ENCODE assay signal across 1 cellular context in genomic region chr6:155627722-155628212, GRCh38.
A peak's percentile ranks its signal among the peaks of the same experiment; 100 is the strongest.
TF ChIP-seq lines count a peak whose summit lies in the region.

No MANE protein-coding gene starts in this region.

TF ChIP-seq in HepG2, 621 proteins besides CTCF, POLR2A, EP300 and RAD21:
- TF ChIP-seq ZNF512 (CRISPR knock-in tag; IDR thresholded peaks at IDR 0.05), result peak; percentile 89
